Comparison of ENCODE assay signal across 13 cellular contexts in genomic region chr12:12528361-12529092, GRCh38. TPM values are rescaled to one million over a fixed set of nuclear protein-coding genes. Genes with fewer than 3 reads are reported as not detected.
DNase-seq lines count a peak whose midpoint lies in the region; ATAC-seq and TF ChIP-seq lines count a peak whose summit lies in the region.
"Had no signal": no experiment of that assay in that cellular context is flagged by ENCODE, and none has a peak within 500 bp of the region (broad histone marks: within the 10 kb centered on the region; RNA-seq: fewer than 3 reads in every experiment).

No MANE protein-coding gene starts in this region.

- H3K36me3 Mint-ChIP-seq in activated naive CD8-positive, alpha-beta T cell, result peaks cover 2% of the 10 kb centered on the region
- H3K36me3 Mint-ChIP-seq in glutamatergic neuron (ENCODE audit: unreplicated experiment), result no peaks in the 10 kb centered on the region

- peak overlapping the region; percentile 86 for H3K27ac Mint-ChIP-seq in activated naive CD8-positive, alpha-beta T cell
- no peak overlapping the region for H3K27ac Mint-ChIP-seq in glutamatergic neuron (ENCODE audit: unreplicated experiment)

- no peaks in the 10 kb centered on the region for H3K9me3 ChIP-seq in A673 (ENCODE audit: low read depth, low read length, poor library complexity, severe bottlenecking)
- H3K9me3 ChIP-seq: right atrium auricular region, testis had no signal

- peak overlapping the region; percentile 40 for H3K4me3 Mint-ChIP-seq in activated naive CD8-positive, alpha-beta T cell
- no peak overlapping the region for H3K4me3 Mint-ChIP-seq in glutamatergic neuron (ENCODE audit: unreplicated experiment)

- TF ChIP-seq CTCF in A673 (conservative IDR thresholded peaks at IDR 0.05; ENCODE audit: low read depth, low read length) (no peak), glutamatergic neuron (IDR thresholded peaks at IDR 0.05; ENCODE audit: partially characterized antibody, unreplicated experiment) (no peak)

- H3K27me3 Mint-ChIP-seq in activated naive CD8-positive, alpha-beta T cell, result no peaks in the 10 kb centered on the region
- no peaks in the 10 kb centered on the region for H3K27me3 Mint-ChIP-seq in glutamatergic neuron (ENCODE audit: unreplicated experiment)

- BruUV-seq in A673 (replicated peaks; lab: Mats Ljungman, UMichigan), result no TSS peak

- CTCF ChIA-PET in A673 (lab: Charles Lee), result no interaction called here

- H3K9me3 Mint-ChIP-seq in activated naive CD8-positive, alpha-beta T cell (ENCODE audit: low read depth), result no peaks in the 10 kb centered on the region
- no peaks in the 10 kb centered on the region for H3K9me3 Mint-ChIP-seq in glutamatergic neuron (ENCODE audit: unreplicated experiment)

- ATAC-seq in HG03571 (IDR thresholded peaks at IDR 0.05; ENCODE audit: unreplicated experiment), result no peak

- peak; percentile 36 for DNase-seq in A673 (ENCODE audit: low spot score)
- DNase-seq in EH (ENCODE audit: low read depth), result peak; percentile 6
- DNase-seq in lung microvascular endothelial cell (ENCODE audit: low read depth in 2 of 2), result peak; percentile 58 to 62
- no peak for DNase-seq in SIG-M5 treated with dmso at 0.1 percent for 504 hours (lab: John Stamatoyannopoulos, UW; ENCODE audit: unreplicated experiment)
- DNase-seq in head of caudate nucleus, result no peak
- DNase-seq in glutamatergic neuron, result no peak
- DNase-seq: C1 segment of cervical spinal cord, caudate nucleus, PC-9, testis had no signal

- H3K4me1 ChIP-seq in A673 (ENCODE audit: insufficient read depth, low read length, poor library complexity, severe bottlenecking), result peaks cover 3% of the 10 kb centered on the region

- no peaks in the 10 kb centered on the region for H3K36me3 ChIP-seq in A673 (ENCODE audit: insufficient read depth, low read length, poor library complexity, severe bottlenecking)
- H3K36me3 ChIP-seq: right atrium auricular region had no signal

- H3K27me3 ChIP-seq in A673 (replicated peaks; ENCODE audit: insufficient read depth, low read depth, low read length, poor library complexity), result no peaks in the 10 kb centered on the region
- H3K27me3 ChIP-seq: right atrium auricular region, testis had no signal

- no peak overlapping the region for H3K4me3 ChIP-seq in A673 (ENCODE audit: low read depth, low read length, poor library complexity, severe bottlenecking)
- H3K4me3 ChIP-seq: PC-9, right atrium auricular region, testis had no signal

- peaks cover 55% of the 10 kb centered on the region for H3K4me1 Mint-ChIP-seq in activated naive CD8-positive, alpha-beta T cell (ENCODE audit: low read depth)
- peaks cover 4% of the 10 kb centered on the region for H3K4me1 Mint-ChIP-seq in glutamatergic neuron (ENCODE audit: low read depth, unreplicated experiment)

- POLR2A ChIA-PET in A673 (lab: Charles Lee; ENCODE audit: low non-redundant PET), result no interaction called here

- no peak overlapping the region for H3K27ac ChIP-seq in A673 (ENCODE audit: low read depth, low read length, poor library complexity, severe bottlenecking)
- H3K27ac ChIP-seq: PC-9, right atrium auricular region, testis had no signal

- intact Hi-C loops in A673 (cut with micrococcal nuclease; ENCODE audit: unreplicated experiment), result no loop called here
- intact Hi-C loops in head of caudate nucleus (cut with DNase I), result no loop called here

RNA-seq across cellular contexts. Expression of gene DUSP16, which starts 34.1 kb away (rescaled TPM):
- 10.6 TPM in 2 replicates for total RNA-seq in A673 (2021)
- total RNA-seq in lung microvascular endothelial cell, result 5.2 and 5.8 TPM in 2 replicates
- total RNA-seq in glutamatergic neuron (ENCODE audit: unreplicated experiment), result 39.0 TPM

Comparison
In these comparisons a context has a peak if more than half of its experiments do, and no peak if none do; other contexts are left out.
1. DNase-seq: peak in A673 (single experiment), EH (single experiment) and lung microvascular endothelial cell (2 of 2); none in SIG-M5 treated with dmso at 0.1 percent for 504 hours (single experiment), head of caudate nucleus (0 of 42) and glutamatergic neuron (single experiment).